24 cellular contexts compared by ENCODE assay signal in genomic region chr15:66071621-66072295, GRCh38.
DNase-seq lines count a peak whose midpoint lies in the region; ATAC-seq and TF ChIP-seq lines count a peak whose summit lies in the region.
"Had no signal": no experiment of that assay in that cellular context is flagged by ENCODE, and none has a peak within 500 bp of the region (broad histone marks: within the 10 kb centered on the region; RNA-seq: fewer than 3 reads in every experiment).

No MANE protein-coding gene starts in this region.

- H3K9me2 ChIP-seq in MM.1S (replicated peaks; ENCODE audit: insufficient read depth, low read length), result no peaks in the 10 kb centered on the region

- H3K79me2 ChIP-seq in MM.1S (ENCODE audit: low read length), result no peaks in the 10 kb centered on the region

- H3K27ac Mint-ChIP-seq in CD4-positive, alpha-beta T cell, result no peak overlapping the region
- no peak overlapping the region for H3K27ac Mint-ChIP-seq in CD8-positive, alpha-beta memory T cell
- H3K27ac Mint-ChIP-seq: activated naive CD4-positive, alpha-beta T cell treated with anti-CD3 and anti-CD28 coated beads, Interleukin-2, amount 50 U/mL, for 72 hours; stimulated activated naive CD8-positive, alpha-beta T cell treated with anti-CD3 and anti-CD28 coated beads, Interleukin-15, Interleukin-2, amounts not matched to agents 100 ng/mL and 50 ng/mL, for 24 hours had no signal

- no peaks in the 10 kb centered on the region for H3K9me3 Mint-ChIP-seq in CD4-positive, alpha-beta T cell
- no peaks in the 10 kb centered on the region for H3K9me3 Mint-ChIP-seq in CD8-positive, alpha-beta memory T cell
- H3K9me3 Mint-ChIP-seq: activated naive CD4-positive, alpha-beta T cell treated with anti-CD3 and anti-CD28 coated beads, Interleukin-2, amount 50 U/mL, for 72 hours; IgD-negative memory B cell; stimulated activated naive CD8-positive, alpha-beta T cell treated with anti-CD3 and anti-CD28 coated beads, Interleukin-15, Interleukin-2, amounts not matched to agents 100 ng/mL and 50 ng/mL, for 24 hours had no signal

- H3K27me3 Mint-ChIP-seq in CD4-positive, alpha-beta T cell, result peaks cover 11% of the 10 kb centered on the region
- peaks cover 4 to 26% of the 10 kb centered on the region in 2 donors for H3K27me3 Mint-ChIP-seq in CD8-positive, alpha-beta memory T cell
- H3K27me3 Mint-ChIP-seq: stimulated activated naive CD8-positive, alpha-beta T cell treated with anti-CD3 and anti-CD28 coated beads, Interleukin-15, Interleukin-2, amounts not matched to agents 100 ng/mL and 50 ng/mL, for 24 hours had no signal

- H3F3A ChIP-seq in MM.1S (ENCODE audit: insufficient read depth, low read length), result no peaks in the 10 kb centered on the region

- no peak overlapping the region for H3K27ac ChIP-seq in CD4-positive, alpha-beta T cell (ENCODE audit: low read depth, low read length)
- no peak overlapping the region for H3K27ac ChIP-seq in MM.1S (ENCODE audit: low read length)
- no peak overlapping the region for H3K27ac ChIP-seq in CD8-positive, alpha-beta memory T cell (ENCODE audit: low read depth, low read length)
- H3K27ac ChIP-seq: ascending aorta, prostate gland, tibial artery, VCaP had no signal

- CTCF ChIA-PET in CD4-positive, alpha-beta T cell (lab: Charles Lee), result no interaction called here
- CTCF ChIA-PET in CD8-positive, alpha-beta memory T cell (lab: Charles Lee), result no interaction called here

- DNase-seq in G401 (ENCODE audit: low spot score) (peak; percentile 46), NCI-H526 treated with DMSO at 0.1 percent for 48 hours (lab: John Stamatoyannopoulos, UW) (peak; percentile 15), retina (peak; percentile 54), MM.1S (no peak)
- no peak for DNase-seq in CD4-positive, alpha-beta T cell
- no peak for DNase-seq in CD8-positive, alpha-beta memory T cell
- no peak for DNase-seq in activated CD4-positive, CD25-positive, alpha-beta regulatory T cell treated with anti-CD3 and anti-CD28 coated beads, Interleukin-2, amount 50 U/mL, for 72 hours
- DNase-seq: cerebellar nuclear complex, COR-L47, DMS79 treated with DMSO at 0.1 percent for 48 hours, NCI-H1694 treated with DMSO at 0.1 percent for 48 hours, NCI-H2227 treated with DMSO at 0.1 percent for 48 hours, NCI-H748 treated with DMSO at 0.1 percent for 48 hours, OCI-M1, SHP77 treated with DMSO at 0.1 percent for 48 hours, tibial artery had no signal

- in situ Hi-C loops in G401 (cut with HindIII; ENCODE audit: low sequenced_read_pairs), result no loop called here

- H3K4me3 Mint-ChIP-seq in CD4-positive, alpha-beta T cell, result no peak overlapping the region
- H3K4me3 Mint-ChIP-seq in CD8-positive, alpha-beta memory T cell, result no peak overlapping the region
- H3K4me3 Mint-ChIP-seq: IgD-negative memory B cell; stimulated activated naive CD8-positive, alpha-beta T cell treated with anti-CD3 and anti-CD28 coated beads, Interleukin-15, Interleukin-2, amounts not matched to agents 100 ng/mL and 50 ng/mL, for 24 hours had no signal

- no peak overlapping the region for H2AFZ ChIP-seq in MM.1S (ENCODE audit: low read length)

- H3K36me3 ChIP-seq in MM.1S (replicated peaks; ENCODE audit: insufficient read depth, low read length), result no peaks in the 10 kb centered on the region
- H3K36me3 ChIP-seq in CD8-positive, alpha-beta memory T cell (ENCODE audit: insufficient read depth, low read length), result no peaks in the 10 kb centered on the region
- H3K36me3 ChIP-seq: ascending aorta, prostate gland, tibial artery had no signal

- intact Hi-C loops in CD4-positive, alpha-beta T cell (cut with DNase I, micrococcal nuclease), result no loop called here

- no peak overlapping the region for H3K4me2 ChIP-seq in MM.1S (ENCODE audit: low read depth, low read length)

- H3K27me3 ChIP-seq in CD4-positive, alpha-beta T cell (ENCODE audit: control insufficient read depth, insufficient read depth, low read length), result no peaks in the 10 kb centered on the region
- H3K27me3 ChIP-seq in MM.1S (replicated peaks; ENCODE audit: insufficient read depth, low read length), result no peaks in the 10 kb centered on the region
- no peaks in the 10 kb centered on the region for H3K27me3 ChIP-seq in CD8-positive, alpha-beta memory T cell (ENCODE audit: insufficient read depth, low read length, poor library complexity, severe bottlenecking)
- H3K27me3 ChIP-seq: ascending aorta had no signal

- ATAC-seq in esophagus mucosa, result peak; percentile 56
- ATAC-seq in CD4-positive, alpha-beta T cell (ENCODE audit: poor library complexity), result no peak
- ATAC-seq: activated naive CD4-positive, alpha-beta T cell treated with anti-CD3 and anti-CD28 coated beads, Interleukin-2, amount 50 U/mL, for 72 hours had no signal

- H4K20me1 ChIP-seq in MM.1S (ENCODE audit: insufficient read depth, low read length), result no peaks in the 10 kb centered on the region

- H3K36me3 Mint-ChIP-seq in CD4-positive, alpha-beta T cell (ENCODE audit: low read depth), result no peaks in the 10 kb centered on the region
- no peaks in the 10 kb centered on the region for H3K36me3 Mint-ChIP-seq in CD8-positive, alpha-beta memory T cell
- H3K36me3 Mint-ChIP-seq: activated naive CD4-positive, alpha-beta T cell treated with anti-CD3 and anti-CD28 coated beads, Interleukin-2, amount 50 U/mL, for 72 hours had no signal

- POLR2A ChIA-PET in CD4-positive, alpha-beta T cell (lab: Charles Lee), result no interaction called here
- POLR2A ChIA-PET in CD8-positive, alpha-beta memory T cell (lab: Charles Lee), result no interaction called here

- no peak overlapping the region for H3K9ac ChIP-seq in MM.1S (ENCODE audit: low read length)

- H3K4me1 Mint-ChIP-seq in CD4-positive, alpha-beta T cell (ENCODE audit: low read depth), result no peaks in the 10 kb centered on the region
- H3K4me1 Mint-ChIP-seq in CD8-positive, alpha-beta memory T cell, result no peaks in the 10 kb centered on the region
- H3K4me1 Mint-ChIP-seq: IgD-negative memory B cell had no signal

- no peak for TF ChIP-seq CTCF in CD4-positive, alpha-beta T cell (IDR thresholded peaks at IDR 0.05)
- no peak for TF ChIP-seq CTCF in MM.1S (IDR thresholded peaks at IDR 0.05; ENCODE audit: low read length)

- no peak overlapping the region for H3K4me3 ChIP-seq in MM.1S (ENCODE audit: low read length)
- H3K4me3 ChIP-seq in CD8-positive, alpha-beta memory T cell (ENCODE audit: low read length), result no peak overlapping the region
- H3K4me3 ChIP-seq: ascending aorta, lung, prostate gland, tibial artery had no signal

- H3K4me1 ChIP-seq in MM.1S (ENCODE audit: low read length), result no peaks in the 10 kb centered on the region
- no peaks in the 10 kb centered on the region for H3K4me1 ChIP-seq in CD8-positive, alpha-beta memory T cell (ENCODE audit: insufficient read depth, low read length)
- H3K4me1 ChIP-seq: ascending aorta, prostate gland, tibial artery had no signal

- no peaks in the 10 kb centered on the region for H3K9me3 ChIP-seq in CD4-positive, alpha-beta T cell (ENCODE audit: control insufficient read depth, low read length)
- no peaks in the 10 kb centered on the region for H3K9me3 ChIP-seq in MM.1S (replicated peaks; ENCODE audit: insufficient read depth, low read length)
- H3K9me3 ChIP-seq in CD8-positive, alpha-beta memory T cell (ENCODE audit: low read length), result no peaks in the 10 kb centered on the region
- H3K9me3 ChIP-seq: ascending aorta, prostate gland, tibial artery had no signal

Comparison
In these comparisons a context has a peak if more than half of its experiments do, and no peak if none do; other contexts are left out.
1. DNase-seq: peak in G401 (single experiment), NCI-H526 treated with DMSO at 0.1 percent for 48 hours (single experiment) and retina (single experiment); none in CD4-positive, alpha-beta T cell (0 of 10), MM.1S (single experiment), CD8-positive, alpha-beta memory T cell (0 of 5) and activated CD4-positive, CD25-positive, alpha-beta regulatory T cell treated with anti-CD3 and anti-CD28 coated beads, Interleukin-2, amount 50 U/mL, for 72 hours (single experiment).